Comparison of ENCODE assay signal across 9 cellular contexts in genomic region chr5:150175536-150175935, GRCh38. TPM values are rescaled to one million over a fixed set of nuclear protein-coding genes. Genes with fewer than 3 reads are reported as not detected.
DNase-seq lines count a peak whose midpoint lies in the region; ATAC-seq lines count a peak whose summit lies in the region.
"Had no signal": no experiment of that assay in that cellular context is flagged by ENCODE, and none has a peak within 500 bp of the region (broad histone marks: within the 10 kb centered on the region; RNA-seq: fewer than 3 reads in every experiment).

No MANE protein-coding gene starts in this region.

- H3K27ac ChIP-seq in SJCRH30 = no peak overlapping the region
- H3K27ac ChIP-seq: neutrophil had no signal

- DNase-seq in AG08395 (ENCODE audit: low spot score) = peak; percentile 55
- peak; percentile 41 for DNase-seq in H4 (ENCODE audit: low spot score)
- peak; percentile 50 to 68 for DNase-seq in SJCRH30
- DNase-seq in iPS DF 19.7 (ENCODE audit: low read depth, low spot score) = peak; percentile 63
- DNase-seq in NCI-H1048 (lab: John Stamatoyannopoulos, UW) = no peak
- no peak for DNase-seq in activated CD4-positive, alpha-beta T cell treated with anti-CD3 and anti-CD28 coated beads for 1 hour
- no peak for DNase-seq in NCI-H2196 (lab: John Stamatoyannopoulos, UW; ENCODE audit: unreplicated experiment)
- DNase-seq in left colon = no peak

- H3K9me3 ChIP-seq in SJCRH30 (replicated peaks) = no peaks in the 10 kb centered on the region
- H3K9me3 ChIP-seq: neutrophil had no signal

- peaks cover 28% of the 10 kb centered on the region for H3K4me1 ChIP-seq in SJCRH30

- no peak for ATAC-seq in left colon

- intact Hi-C loops in left colon (cut with DNase I, micrococcal nuclease) = no loop called here

- H3K27me3 ChIP-seq in SJCRH30 = no peaks in the 10 kb centered on the region

- no peak overlapping the region for H3K4me3 ChIP-seq in SJCRH30

- H3K36me3 ChIP-seq in SJCRH30 = no peaks in the 10 kb centered on the region
- H3K36me3 ChIP-seq: neutrophil had no signal

RNA-seq across cellular contexts. Expression of gene CDX1, which starts 9.0 kb away (rescaled TPM):
- not detected in 2 replicates for total RNA-seq in H4 (2014; rRNA removed; shearing (Covaris generic))
- not detected in 2 replicates for total RNA-seq in SJCRH30 (2014; rRNA removed; shearing (Covaris generic))
- total RNA-seq in left colon = 100 to 1,000 TPM; 323 to 423 TPM

RNA-seq across cellular contexts. Expression of gene SLC6A7, which starts 14.3 kb away (rescaled TPM):
- total RNA-seq in H4 (2014; rRNA removed; shearing (Covaris generic)) = not detected in 2 replicates
- total RNA-seq in SJCRH30 (2014; rRNA removed; shearing (Covaris generic)) = not detected in 2 replicates
- 10 to 100 TPM; 13.2 to 30.4 TPM for total RNA-seq in left colon

RNA-seq across cellular contexts. Expression of gene PDGFRB, which starts 19.9 kb away (rescaled TPM):
- total RNA-seq in H4 (2014; rRNA removed; shearing (Covaris generic)) = 21.6 and 30.1 TPM in 2 replicates
- total RNA-seq in SJCRH30 (2014; rRNA removed; shearing (Covaris generic)) = 4.7 and 7.2 TPM in 2 replicates
- 10 to 100 TPM; 14.2 to 26.0 TPM for total RNA-seq in left colon

Comparison
In these comparisons a context has a peak if more than half of its experiments do, and no peak if none do; other contexts are left out.
1. DNase-seq: peak in AG08395 (single experiment), H4 (single experiment), SJCRH30 (2 of 2) and iPS DF 19.7 (single experiment); none in NCI-H1048 (single experiment), activated CD4-positive, alpha-beta T cell treated with anti-CD3 and anti-CD28 coated beads for 1 hour (single experiment), NCI-H2196 (single experiment) and left colon (0 of 2).
2. RNA of gene CDX1, which starts 9.0 kb away (total RNA-seq): 323 to 423 TPM in left colon; not detected in H4 and not detected in SJCRH30; every median in the first group is over 100 times any median in the second.
3. RNA of gene SLC6A7, which starts 14.3 kb away (total RNA-seq): 13.2 to 30.4 TPM in left colon; not detected in H4 and not detected in SJCRH30; every median in the first group is over 10 times any median in the second.